1 cellular context compared by ENCODE assay signal in genomic region chr1:180911640-180912161, GRCh38.
TF ChIP-seq lines count a peak whose summit lies in the region.

No MANE protein-coding gene starts in this region.

TF ChIP-seq in GM23338, 12 proteins besides CTCF, POLR2A, EP300 and RAD21 (continued from another document):
- TF ChIP-seq ZNF462 (CRISPR knock-in tag; IDR thresholded peaks at IDR 0.05) (no peak), POLR2AphosphoS5 (IDR thresholded peaks at IDR 0.05; ENCODE audit: low read depth) (0 out of 2 replicates have a peak, but pooled peaks have one; percentile 19)
